In genomic region chr2:28547906-28548600, GRCh38 we compare ENCODE assay signal across 27 cellular contexts. TPM values are rescaled to one million over a fixed set of nuclear protein-coding genes. Genes with fewer than 3 reads are reported as not detected.
DNase-seq lines count a peak whose midpoint lies in the region; ATAC-seq and TF ChIP-seq lines count a peak whose summit lies in the region.
"Had no signal": no experiment of that assay in that cellular context is flagged by ENCODE, and none has a peak within 500 bp of the region (broad histone marks: within the 10 kb centered on the region; RNA-seq: fewer than 3 reads in every experiment).

No MANE protein-coding gene starts in this region.

- H3K9me3 ChIP-seq in hepatocyte (ENCODE audit: low read depth), result no peaks in the 10 kb centered on the region
- H3K9me3 ChIP-seq: adrenal gland, body of pancreas, left ventricle myocardium inferior, psoas muscle, vagina had no signal

- no peaks in the 10 kb centered on the region for H3K79me2 ChIP-seq in hepatocyte

- peak; percentile 21 for DNase-seq in NK-92 treated with Interleukin-12 subunit alpha and Interleukin-12 subunit beta, amount 100 ng/mL, for 24 hours (lab: John Stamatoyannopoulos, UW)
- DNase-seq in NK-92 (lab: John Stamatoyannopoulos, UW; ENCODE audit: unreplicated experiment), result no peak
- peak; percentile 2 for DNase-seq in stimulated activated CD8-positive, alpha-beta memory T cell treated with anti-CD3 and anti-CD28 coated beads, Interleukin-12 subunit alpha, Interleukin-12 subunit beta, amount 100 ng/mL, for 4 hours (ENCODE audit: low read depth)
- DNase-seq in stimulated activated CD8-positive, alpha-beta memory T cell treated with anti-CD3 and anti-CD28 coated beads, Interleukin-4, amount 100 ng/mL, for 48 hours, result no peak
- DNase-seq in hepatocyte (ENCODE audit: low spot score), result no peak
- DNase-seq in stimulated activated effector memory CD8-positive, alpha-beta T cell treated with anti-CD3 and anti-CD28 coated beads, Interleukin-12 subunit alpha, Interleukin-12 subunit beta, amount 100 ng/mL, for 72 hours (ENCODE audit: low spot score in 2 of 2), result peak in 1 of 2 donors; percentile 67
- DNase-seq: activated CD4-positive, alpha-beta T cell treated with anti-CD3 and anti-CD28 coated beads, Interleukin-2, amount 10 ng/mL, durations not matched to agents 24 days and 14 days; activated gamma-delta T cell treated with Interleukin-2 at 50 U/mL for 16 hours; body of pancreas; DMS 273 treated with DMSO at 0.1 percent for 48 hours; EL; GOT3; Kasumi-1; left ventricle myocardium inferior; nucleus accumbens; psoas muscle; stimulated activated naive B cell treated with anti-CD40 and anti-IgM and Interleukin-4, amounts not matched to agents 10 μg/mL and 1 μg/mL and 100 μg/mL, for 72 hours had no signal

- no peaks in the 10 kb centered on the region for H3K9me3 Mint-ChIP-seq in stimulated activated effector memory CD8-positive, alpha-beta T cell treated with anti-CD3 and anti-CD28 coated beads, Interleukin-12 subunit alpha, Interleukin-12 subunit beta, amount 100 ng/mL, for 72 hours
- H3K9me3 Mint-ChIP-seq: stimulated activated naive B cell treated with anti-CD40 and anti-IgM and Interleukin-4, amounts not matched to agents 10 μg/mL and 1 μg/mL and 100 μg/mL, for 72 hours; T-helper 1 cell treated with Interleukin-12 subunit alpha and Interleukin-12 subunit beta and Interleukin-4 antibody, amounts not matched to agents 30 μg/mL and 1 μg/mL, for 36 hours had no signal

- TF ChIP-seq CTCF in hepatocyte (IDR thresholded peaks at IDR 0.05; ENCODE audit: poor library complexity), result no peak

- WGBS in hepatocyte (ENCODE audit: low lambda C conversion rate, missing lambda C conversion rate), result 83% methylated on average over 10 of the region's 10 CpGs

- H3K4me1 Mint-ChIP-seq in stimulated activated effector memory CD8-positive, alpha-beta T cell treated with anti-CD3 and anti-CD28 coated beads, Interleukin-12 subunit alpha, Interleukin-12 subunit beta, amount 100 ng/mL, for 72 hours, result peaks cover 63% of the 10 kb centered on the region
- H3K4me1 Mint-ChIP-seq: CD14-positive monocyte had no signal

- peak overlapping the region; percentile 96 for H3K27ac ChIP-seq in hepatocyte
- H3K27ac ChIP-seq: 22Rv1, adrenal gland, body of pancreas, left ventricle myocardium inferior, psoas muscle, RWPE1, vagina had no signal

- no peaks in the 10 kb centered on the region for H3K27me3 ChIP-seq in hepatocyte
- H3K27me3 ChIP-seq: adrenal gland, body of pancreas, vagina had no signal

- no peaks in the 10 kb centered on the region for H3K36me3 ChIP-seq in hepatocyte (replicated peaks; ENCODE audit: insufficient read depth, low read depth)
- H3K36me3 ChIP-seq: adrenal gland, left ventricle myocardium inferior, vagina had no signal

- H4K20me1 ChIP-seq in hepatocyte (ENCODE audit: insufficient read depth, poor library complexity, severe bottlenecking), result no peaks in the 10 kb centered on the region

- peak; percentile 87 for ATAC-seq in stimulated activated effector memory CD8-positive, alpha-beta T cell treated with anti-CD3 and anti-CD28 coated beads, Interleukin-12 subunit alpha, Interleukin-12 subunit beta, amount 100 ng/mL, for 72 hours
- ATAC-seq in GM19455 (IDR thresholded peaks at IDR 0.05; ENCODE audit: unreplicated experiment) (no peak), GM21390 (IDR thresholded peaks at IDR 0.05; ENCODE audit: unreplicated experiment) (no peak)
- ATAC-seq: body of pancreas; HepG2; psoas muscle; stimulated activated naive B cell treated with anti-CD40 and anti-IgM and Interleukin-4, amounts not matched to agents 10 μg/mL and 1 μg/mL and 100 μg/mL, for 72 hours had no signal

- no peaks in the 10 kb centered on the region for H3K9me2 ChIP-seq in hepatocyte (replicated peaks; ENCODE audit: insufficient read depth)

- no peak overlapping the region for H3K4me3 ChIP-seq in hepatocyte
- H3K4me3 ChIP-seq: adrenal gland, body of pancreas, left ventricle myocardium inferior, psoas muscle, vagina had no signal

- no peak overlapping the region for H2AFZ ChIP-seq in hepatocyte

- no peak overlapping the region for H3K4me2 ChIP-seq in hepatocyte

- peaks cover 52% of the 10 kb centered on the region for H3K4me1 ChIP-seq in hepatocyte (ENCODE audit: insufficient read depth)
- H3K4me1 ChIP-seq: body of pancreas, left ventricle myocardium inferior had no signal

- H3K27ac Mint-ChIP-seq in stimulated activated effector memory CD8-positive, alpha-beta T cell treated with anti-CD3 and anti-CD28 coated beads, Interleukin-12 subunit alpha, Interleukin-12 subunit beta, amount 100 ng/mL, for 72 hours, result no peak overlapping the region
- H3K27ac Mint-ChIP-seq: activated CD4-positive, alpha-beta T cell treated with anti-CD3 and anti-CD28 coated beads, Interleukin-2, amount 10 ng/mL, durations not matched to agents 24 days and 14 days; CD14-positive monocyte; stimulated activated naive B cell treated with anti-CD40 and anti-IgM and Interleukin-4, amounts not matched to agents 10 μg/mL and 1 μg/mL and 100 μg/mL, for 72 hours; T-helper 1 cell treated with Interleukin-12 subunit alpha and Interleukin-12 subunit beta and Interleukin-4 antibody, amounts not matched to agents 30 μg/mL and 1 μg/mL, for 36 hours had no signal

- peaks cover 5% of the 10 kb centered on the region for H3K36me3 Mint-ChIP-seq in stimulated activated effector memory CD8-positive, alpha-beta T cell treated with anti-CD3 and anti-CD28 coated beads, Interleukin-12 subunit alpha, Interleukin-12 subunit beta, amount 100 ng/mL, for 72 hours
- H3K36me3 Mint-ChIP-seq: CD14-positive monocyte; stimulated activated naive B cell treated with anti-CD40 and anti-IgM and Interleukin-4, amounts not matched to agents 10 μg/mL and 1 μg/mL and 100 μg/mL, for 72 hours had no signal

- H3K4me3 Mint-ChIP-seq in stimulated activated effector memory CD8-positive, alpha-beta T cell treated with anti-CD3 and anti-CD28 coated beads, Interleukin-12 subunit alpha, Interleukin-12 subunit beta, amount 100 ng/mL, for 72 hours, result peak overlapping the region; percentile 12
- H3K4me3 Mint-ChIP-seq: activated CD4-positive, alpha-beta T cell treated with anti-CD3 and anti-CD28 coated beads, Interleukin-2, amount 10 ng/mL, durations not matched to agents 24 days and 14 days; CD14-positive monocyte; stimulated activated naive B cell treated with anti-CD40 and anti-IgM and Interleukin-4, amounts not matched to agents 10 μg/mL and 1 μg/mL and 100 μg/mL, for 72 hours; T-helper 1 cell treated with Interleukin-12 subunit alpha and Interleukin-12 subunit beta and Interleukin-4 antibody, amounts not matched to agents 30 μg/mL and 1 μg/mL, for 36 hours had no signal

RNA-seq across cellular contexts. Expression of gene PLB1, which starts 52.2 kb away (rescaled TPM):
- total RNA-seq in hepatocyte, result 19.2 and 21.7 TPM in 2 replicates
- 19.7 and 20.5 TPM in 2 replicates for polyA plus RNA-seq in hepatocyte
- total RNA-seq: OCI-LY7 had no signal

Comparison
In these comparisons a context has a peak if more than half of its experiments do, and no peak if none do; other contexts are left out.
1. DNase-seq: peak in NK-92 treated with Interleukin-12 subunit alpha and Interleukin-12 subunit beta, amount 100 ng/mL, for 24 hours (single experiment) and stimulated activated CD8-positive, alpha-beta memory T cell treated with anti-CD3 and anti-CD28 coated beads, Interleukin-12 subunit alpha, Interleukin-12 subunit beta, amount 100 ng/mL, for 4 hours (single experiment); none in NK-92 (single experiment), stimulated activated CD8-positive, alpha-beta memory T cell treated with anti-CD3 and anti-CD28 coated beads, Interleukin-4, amount 100 ng/mL, for 48 hours (single experiment) and hepatocyte (single experiment).